In the genomic region with DNA sequence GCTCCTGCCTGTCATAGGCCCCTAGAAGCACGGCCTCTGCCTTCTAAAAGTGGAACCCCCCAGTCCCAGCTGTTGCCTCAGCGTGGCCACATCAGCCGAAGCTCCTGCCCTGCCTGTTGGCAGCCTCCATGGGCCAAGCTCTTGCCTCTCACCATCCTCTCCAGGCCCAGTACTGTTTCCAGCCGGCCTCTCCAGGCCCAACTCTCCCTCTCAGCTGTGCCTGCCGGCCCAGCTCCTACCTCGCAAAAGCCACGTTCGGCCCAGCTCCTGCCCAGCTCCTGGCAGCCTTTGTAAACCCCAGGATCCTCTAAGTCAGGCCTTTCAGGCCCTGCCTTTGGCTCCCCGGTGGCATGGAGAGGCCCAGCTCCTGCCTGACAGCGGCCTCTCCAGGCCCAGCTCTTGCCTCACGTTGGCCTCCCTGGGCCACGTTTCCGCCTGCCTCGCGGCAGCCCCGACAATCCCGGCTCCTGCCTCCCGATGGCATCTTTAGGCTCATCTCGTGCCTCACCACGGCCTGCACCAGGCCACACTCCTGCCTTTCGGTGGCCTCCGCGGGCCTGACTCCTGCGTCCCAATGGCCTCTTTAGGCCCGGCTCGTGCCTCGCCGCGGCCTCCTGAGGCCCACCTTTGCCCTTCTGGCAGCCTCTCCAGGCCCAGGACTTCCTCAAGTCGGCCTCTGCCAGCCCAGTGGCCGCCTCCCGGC, we compare ENCODE assay signal across 1 cellular context.
TF ChIP-seq lines count a peak whose summit lies in the region.

No MANE protein-coding gene starts in this region.

TF ChIP-seq in K562, 482 proteins besides CTCF, POLR2A, EP300 and RAD21:
- TF ChIP-seq ZFP36 (IDR thresholded peaks at IDR 0.05; ENCODE audit: low read depth, low read length, partially characterized antibody) (peak; percentile 57), CLOCK (CRISPR knock-in tag; IDR thresholded peaks at IDR 0.05; ENCODE audit: borderline replicate concordance) (no peak)
